Comparison of ENCODE assay signal across 11 cellular contexts in genomic region chr2:23524261-23524706, GRCh38.
DNase-seq lines count a peak whose midpoint lies in the region; ATAC-seq and TF ChIP-seq lines count a peak whose summit lies in the region.
"Had no signal": no experiment of that assay in that cellular context is flagged by ENCODE, and none has a peak within 500 bp of the region (broad histone marks: within the 10 kb centered on the region; RNA-seq: fewer than 3 reads in every experiment).

No MANE protein-coding gene starts in this region.

- no peaks in the 10 kb centered on the region for H3K9me3 ChIP-seq in SJSA1 (replicated peaks)
- no peaks in the 10 kb centered on the region for H3K9me3 ChIP-seq in CD8-positive, alpha-beta T cell (ENCODE audit: low read length)
- H3K9me3 ChIP-seq in effector memory CD4-positive, alpha-beta T cell (ENCODE audit: control insufficient read depth, low read length), result no peaks in the 10 kb centered on the region
- H3K9me3 ChIP-seq: HAP-1 had no signal

- peaks cover 2% of the 10 kb centered on the region for H3K27me3 Mint-ChIP-seq in CD8-positive, alpha-beta T cell (ENCODE audit: low read depth)
- H3K27me3 Mint-ChIP-seq: stimulated activated naive CD8-positive, alpha-beta T cell treated with anti-CD3 and anti-CD28 coated beads, Interleukin-15, Interleukin-2, amounts not matched to agents 100 ng/mL and 50 ng/mL, for 24 hours had no signal

- ATAC-seq in foreskin keratinocyte, result peak; percentile 90
- ATAC-seq in stimulated activated effector memory CD8-positive, alpha-beta T cell treated with anti-CD3 and anti-CD28 coated beads, Interleukin-12 subunit alpha, Interleukin-12 subunit beta, amount 100 ng/mL, for 72 hours, result no peak
- ATAC-seq in CD8-positive, alpha-beta T cell, result no peak
- ATAC-seq: natural killer cell treated with Interleukin-12 subunit alpha and Interleukin-12 subunit beta and Interleukin-15 and Interleukin-18, amount 100 ng/mL, for 72 hours had no signal

- POLR2A ChIA-PET in CD8-positive, alpha-beta T cell (lab: Charles Lee), result no interaction called here

- TF ChIP-seq CTCF in foreskin keratinocyte (conservative IDR thresholded peaks at IDR 0.05), result no peak
- no peak for TF ChIP-seq CTCF in CD8-positive, alpha-beta T cell (IDR thresholded peaks at IDR 0.05)

- no peak overlapping the region for H3K4me3 ChIP-seq in SJSA1
- H3K4me3 ChIP-seq in CD8-positive, alpha-beta T cell (ENCODE audit: low read depth, low read length), result no peak overlapping the region
- H3K4me3 ChIP-seq in effector memory CD4-positive, alpha-beta T cell (ENCODE audit: insufficient read depth, low read depth, low read length, poor library complexity, severe bottlenecking), result no peak overlapping the region
- H3K4me3 ChIP-seq: HAP-1 had no signal

- CTCF ChIA-PET in CD8-positive, alpha-beta T cell (lab: Charles Lee), result no interaction called here

- H3K27ac Mint-ChIP-seq in stimulated activated effector memory CD8-positive, alpha-beta T cell treated with anti-CD3 and anti-CD28 coated beads, Interleukin-12 subunit alpha, Interleukin-12 subunit beta, amount 100 ng/mL, for 72 hours, result no peak overlapping the region
- H3K27ac Mint-ChIP-seq in CD8-positive, alpha-beta T cell, result no peak overlapping the region
- H3K27ac Mint-ChIP-seq: natural killer cell treated with Interleukin-12 subunit alpha and Interleukin-12 subunit beta and Interleukin-15 and Interleukin-18, amount 100 ng/mL, for 72 hours; stimulated activated naive CD8-positive, alpha-beta T cell treated with anti-CD3 and anti-CD28 coated beads, Interleukin-15, Interleukin-2, amounts not matched to agents 100 ng/mL and 50 ng/mL, for 24 hours had no signal

- peaks cover 25% of the 10 kb centered on the region for H3K4me1 ChIP-seq in SJSA1 (replicated peaks)
- peaks cover 19% of the 10 kb centered on the region for H3K4me1 ChIP-seq in foreskin keratinocyte
- peaks cover 12% of the 10 kb centered on the region for H3K4me1 ChIP-seq in CD8-positive, alpha-beta T cell (ENCODE audit: insufficient read depth, low read length)
- H3K4me1 ChIP-seq in effector memory CD4-positive, alpha-beta T cell (ENCODE audit: control insufficient read depth, insufficient read depth, low read length, poor library complexity, severe bottlenecking), result no peaks in the 10 kb centered on the region
- H3K4me1 ChIP-seq: HAP-1 had no signal

- H3K4me1 Mint-ChIP-seq in stimulated activated effector memory CD8-positive, alpha-beta T cell treated with anti-CD3 and anti-CD28 coated beads, Interleukin-12 subunit alpha, Interleukin-12 subunit beta, amount 100 ng/mL, for 72 hours, result peaks cover 6% of the 10 kb centered on the region
- H3K4me1 Mint-ChIP-seq in CD8-positive, alpha-beta T cell (ENCODE audit: low read depth), result peaks cover 9% of the 10 kb centered on the region

- intact Hi-C loops in CD8-positive, alpha-beta T cell (cut with DNase I, micrococcal nuclease), result no loop called here

- no peak overlapping the region for H3K4me3 Mint-ChIP-seq in stimulated activated effector memory CD8-positive, alpha-beta T cell treated with anti-CD3 and anti-CD28 coated beads, Interleukin-12 subunit alpha, Interleukin-12 subunit beta, amount 100 ng/mL, for 72 hours
- H3K4me3 Mint-ChIP-seq in CD8-positive, alpha-beta T cell, result no peak overlapping the region
- H3K4me3 Mint-ChIP-seq: natural killer cell treated with Interleukin-12 subunit alpha and Interleukin-12 subunit beta and Interleukin-15 and Interleukin-18, amount 100 ng/mL, for 72 hours; stimulated activated naive CD8-positive, alpha-beta T cell treated with anti-CD3 and anti-CD28 coated beads, Interleukin-15, Interleukin-2, amounts not matched to agents 100 ng/mL and 50 ng/mL, for 24 hours had no signal

- no peaks in the 10 kb centered on the region for H3K36me3 Mint-ChIP-seq in stimulated activated effector memory CD8-positive, alpha-beta T cell treated with anti-CD3 and anti-CD28 coated beads, Interleukin-12 subunit alpha, Interleukin-12 subunit beta, amount 100 ng/mL, for 72 hours
- H3K36me3 Mint-ChIP-seq in CD8-positive, alpha-beta T cell, result no peaks in the 10 kb centered on the region
- H3K36me3 Mint-ChIP-seq: natural killer cell treated with Interleukin-12 subunit alpha and Interleukin-12 subunit beta and Interleukin-15 and Interleukin-18, amount 100 ng/mL, for 72 hours had no signal

- H3K36me3 ChIP-seq in SJSA1, result no peaks in the 10 kb centered on the region
- no peaks in the 10 kb centered on the region for H3K36me3 ChIP-seq in CD8-positive, alpha-beta T cell (ENCODE audit: insufficient read depth, low read length)
- H3K36me3 ChIP-seq in effector memory CD4-positive, alpha-beta T cell (ENCODE audit: control insufficient read depth, insufficient read depth, low read length), result no peaks in the 10 kb centered on the region
- H3K36me3 ChIP-seq: HAP-1 had no signal

- peak; percentile 35 for DNase-seq in ELF-1 (ENCODE audit: low read depth, low spot score)
- peak; percentile 51 to 75 for DNase-seq in SJSA1 (ENCODE audit: low read depth in 1 of 2, low spot score in 2 of 2)
- DNase-seq in foreskin keratinocyte, result peak in 1 of 2 donors; percentile 52
- DNase-seq in renal cortical epithelial cell (ENCODE audit: low read depth), result peak; percentile 61
- no peak for DNase-seq in stimulated activated effector memory CD8-positive, alpha-beta T cell treated with anti-CD3 and anti-CD28 coated beads, Interleukin-12 subunit alpha, Interleukin-12 subunit beta, amount 100 ng/mL, for 72 hours (ENCODE audit: low spot score in 2 of 2)
- no peak for DNase-seq in CD8-positive, alpha-beta T cell
- DNase-seq in stimulated activated CD4-positive, alpha-beta T cell treated with anti-CD3 and anti-CD28 coated beads, Interleukin-2, amount 100 ng/mL, for 24 hours, result no peak
- DNase-seq in effector memory CD4-positive, alpha-beta T cell, result no peak

- H3K9me3 Mint-ChIP-seq in stimulated activated effector memory CD8-positive, alpha-beta T cell treated with anti-CD3 and anti-CD28 coated beads, Interleukin-12 subunit alpha, Interleukin-12 subunit beta, amount 100 ng/mL, for 72 hours, result no peaks in the 10 kb centered on the region
- H3K9me3 Mint-ChIP-seq in CD8-positive, alpha-beta T cell, result no peaks in the 10 kb centered on the region
- H3K9me3 Mint-ChIP-seq: natural killer cell treated with Interleukin-12 subunit alpha and Interleukin-12 subunit beta and Interleukin-15 and Interleukin-18, amount 100 ng/mL, for 72 hours; stimulated activated naive CD8-positive, alpha-beta T cell treated with anti-CD3 and anti-CD28 coated beads, Interleukin-15, Interleukin-2, amounts not matched to agents 100 ng/mL and 50 ng/mL, for 24 hours had no signal

- H3K27me3 ChIP-seq in SJSA1 (replicated peaks) (no peaks in the 10 kb centered on the region), foreskin keratinocyte (no peaks in the 10 kb centered on the region)
- H3K27me3 ChIP-seq in CD8-positive, alpha-beta T cell (ENCODE audit: insufficient read depth, low read length), result no peaks in the 10 kb centered on the region
- no peaks in the 10 kb centered on the region for H3K27me3 ChIP-seq in effector memory CD4-positive, alpha-beta T cell (replicated peaks; ENCODE audit: control insufficient read depth, insufficient read depth, low read length, poor library complexity, severe bottlenecking)

- H3K27ac ChIP-seq in SJSA1 (peak overlapping the region; percentile 15), foreskin keratinocyte (no peak overlapping the region)
- H3K27ac ChIP-seq in CD8-positive, alpha-beta T cell (ENCODE audit: low read depth, low read length), result no peak overlapping the region
- H3K27ac ChIP-seq in effector memory CD4-positive, alpha-beta T cell (ENCODE audit: insufficient read depth, low read length, poor library complexity, severe bottlenecking), result no peak overlapping the region

Comparison
In these comparisons a context has a peak if more than half of its experiments do, and no peak if none do; other contexts are left out.
1. DNase-seq: peak in ELF-1 (single experiment), SJSA1 (2 of 2) and renal cortical epithelial cell (single experiment); none in stimulated activated effector memory CD8-positive, alpha-beta T cell treated with anti-CD3 and anti-CD28 coated beads, Interleukin-12 subunit alpha, Interleukin-12 subunit beta, amount 100 ng/mL, for 72 hours (0 of 2), CD8-positive, alpha-beta T cell (0 of 7), stimulated activated CD4-positive, alpha-beta T cell treated with anti-CD3 and anti-CD28 coated beads, Interleukin-2, amount 100 ng/mL, for 24 hours (0 of 2) and effector memory CD4-positive, alpha-beta T cell (0 of 3).